Comparison of ENCODE assay signal across 17 cellular contexts in the genomic region with DNA sequence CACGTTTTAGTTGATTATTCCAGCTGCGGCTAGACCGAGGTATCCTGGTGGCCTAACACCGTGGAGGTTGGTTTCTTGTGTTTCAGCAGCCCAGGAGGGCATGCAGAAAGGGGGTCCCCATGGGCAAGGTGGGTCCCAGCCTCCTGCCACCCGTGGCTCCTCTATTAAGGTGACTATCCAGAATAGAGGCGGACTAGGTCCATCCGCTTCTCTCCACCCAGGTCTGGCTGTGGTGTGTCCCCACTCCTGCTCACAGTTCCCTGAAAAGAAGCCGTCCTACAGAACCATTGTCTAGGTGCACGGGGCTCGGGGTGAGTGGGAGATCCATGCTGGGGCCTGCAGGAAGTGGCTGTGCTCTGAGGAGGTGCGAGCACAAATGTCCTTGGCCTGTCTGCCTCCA.
DNase-seq lines count a peak whose midpoint lies in the region; ATAC-seq and TF ChIP-seq lines count a peak whose summit lies in the region.
"Had no signal": no experiment of that assay in that cellular context is flagged by ENCODE, and none has a peak within 500 bp of the region (broad histone marks: within the 10 kb centered on the region; RNA-seq: fewer than 3 reads in every experiment).

No MANE protein-coding gene starts in this region.

- H3K18ac ChIP-seq in neuronal stem cell (ENCODE audit: low read length), result peak overlapping the region; percentile 55

- H3K27me3 Mint-ChIP-seq in chondrocyte (ENCODE audit: low read depth), result peaks cover 33% of the 10 kb centered on the region
- H3K27me3 Mint-ChIP-seq in activated T-helper 17 cell treated with anti-CD3 and anti-CD28 coated beads, Interleukin-2, amount 50 U/mL, for 72 hours, result peaks cover 12% of the 10 kb centered on the region

- H3K9me3 ChIP-seq in neuronal stem cell (replicated peaks in 1 of 2; ENCODE audit: control insufficient read depth in 2 of 2, insufficient read depth in 1 of 2, low read depth in 1 of 2, low read length in 2 of 2) (peaks cover 2 to 5% of the 10 kb centered on the region in 2 donors), upper lobe of right lung (no peaks in the 10 kb centered on the region)
- H3K9me3 ChIP-seq: A549; BLaER1 treated with 17β-estradiol and CSF1 and Interleukin-3, amounts not matched to agents 10 nM and 100 nM; Caco-2 had no signal

- no peak overlapping the region for H2BK5ac ChIP-seq in neuronal stem cell (ENCODE audit: low read length)

- H3K27ac ChIP-seq in neuronal stem cell (replicated peaks; ENCODE audit: low read length), result no peak overlapping the region
- H3K27ac ChIP-seq in upper lobe of right lung, result no peak overlapping the region
- H3K27ac ChIP-seq: 22Rv1; A549; BLaER1 treated with 17β-estradiol and CSF1 and Interleukin-3, amounts not matched to agents 10 nM and 100 nM; C4-2B had no signal

- no CpG with 5 or more reads among the region's 11 CpGs for WGBS in neuronal stem cell (ENCODE audit: extremely low coverage in 2 of 2, insufficient read length in 2 of 2, insufficient replicate concordance in 1 of 2), 2 donors

- H3K36me3 ChIP-seq in neuronal stem cell (replicated peaks in 1 of 2; ENCODE audit: control insufficient read depth in 2 of 2, insufficient read depth in 2 of 2, low read length in 2 of 2) (no peaks in the 10 kb centered on the region), upper lobe of right lung (no peaks in the 10 kb centered on the region)
- H3K36me3 ChIP-seq: BLaER1 treated with 17β-estradiol and CSF1 and Interleukin-3, amounts not matched to agents 10 nM and 100 nM had no signal

- DNase-seq in chondrocyte (ENCODE audit: low spot score) (peak; percentile 63), neuronal stem cell (ENCODE audit: low spot score) (no peak), upper lobe of right lung (peak; percentile 50), cortex of kidney (lab: John Stamatoyannopoulos, UW) (no peak)
- DNase-seq: AML-193; Caco-2; Calu3; CD4-positive, alpha-beta T cell; CD8-positive, alpha-beta T cell; DMS79 treated with DMSO at 0.1 percent for 48 hours; GF-D8 had no signal

- no peaks in the 10 kb centered on the region for H3K4me1 Mint-ChIP-seq in chondrocyte (ENCODE audit: low read depth)
- H3K4me1 Mint-ChIP-seq in activated T-helper 17 cell treated with anti-CD3 and anti-CD28 coated beads, Interleukin-2, amount 50 U/mL, for 72 hours, result no peaks in the 10 kb centered on the region
- H3K4me1 Mint-ChIP-seq: B cell had no signal

- no peak overlapping the region for H2BK12ac ChIP-seq in neuronal stem cell (ENCODE audit: low read length)

- no peak overlapping the region for H2AFZ ChIP-seq in neuronal stem cell (ENCODE audit: low read length)

- H3K9ac ChIP-seq in neuronal stem cell (ENCODE audit: low read depth, low read length, poor library complexity), result no peak overlapping the region
- H3K9ac ChIP-seq: BLaER1 treated with 17β-estradiol and CSF1 and Interleukin-3, amounts not matched to agents 10 nM and 100 nM had no signal

- peaks cover 0 to 14% of the 10 kb centered on the region in 2 donors for H3K4me1 ChIP-seq in neuronal stem cell (ENCODE audit: control insufficient read depth in 2 of 2, insufficient read depth in 1 of 2, low read depth in 1 of 2, low read length in 2 of 2)
- no peaks in the 10 kb centered on the region for H3K4me1 ChIP-seq in upper lobe of right lung
- H3K4me1 ChIP-seq: A549, Caco-2 had no signal

- H3K23ac ChIP-seq in neuronal stem cell (ENCODE audit: low read depth, low read length, poor library complexity), result no peak overlapping the region

- no peak for TF ChIP-seq CTCF in chondrocyte (IDR thresholded peaks at IDR 0.05)
- no peak for TF ChIP-seq CTCF in upper lobe of right lung (IDR thresholded peaks at IDR 0.05)

- no peaks in the 10 kb centered on the region for H3K9me3 Mint-ChIP-seq in chondrocyte (ENCODE audit: low read depth)
- no peaks in the 10 kb centered on the region for H3K9me3 Mint-ChIP-seq in activated T-helper 17 cell treated with anti-CD3 and anti-CD28 coated beads, Interleukin-2, amount 50 U/mL, for 72 hours
- H3K9me3 Mint-ChIP-seq: CD4-positive, alpha-beta T cell; CD8-positive, alpha-beta T cell had no signal

- H3K27ac Mint-ChIP-seq in chondrocyte (ENCODE audit: unreplicated experiment), result no peak overlapping the region
- no peak overlapping the region for H3K27ac Mint-ChIP-seq in activated T-helper 17 cell treated with anti-CD3 and anti-CD28 coated beads, Interleukin-2, amount 50 U/mL, for 72 hours
- H3K27ac Mint-ChIP-seq: B cell; CD4-positive, alpha-beta T cell; CD8-positive, alpha-beta T cell had no signal

- no peaks in the 10 kb centered on the region for H3K27me3 ChIP-seq in neuronal stem cell (ENCODE audit: control insufficient read depth in 3 of 3, insufficient read depth in 3 of 3, low read depth in 1 of 3, low read length in 3 of 3)
- H3K27me3 ChIP-seq in upper lobe of right lung, result no peaks in the 10 kb centered on the region
- H3K27me3 ChIP-seq: BLaER1 treated with 17β-estradiol and CSF1 and Interleukin-3, amounts not matched to agents 10 nM and 100 nM had no signal

- H4K8ac ChIP-seq in neuronal stem cell (ENCODE audit: low read depth, low read length), result no peak overlapping the region

- H3K4ac ChIP-seq in neuronal stem cell (ENCODE audit: low read length), result no peak overlapping the region

- no peak overlapping the region for H3K4me3 Mint-ChIP-seq in chondrocyte (ENCODE audit: unreplicated experiment)
- H3K4me3 Mint-ChIP-seq in activated T-helper 17 cell treated with anti-CD3 and anti-CD28 coated beads, Interleukin-2, amount 50 U/mL, for 72 hours, result no peak overlapping the region
- H3K4me3 Mint-ChIP-seq: B cell; CD4-positive, alpha-beta T cell; CD8-positive, alpha-beta T cell had no signal

- no peak overlapping the region for H2BK15ac ChIP-seq in neuronal stem cell (ENCODE audit: low read length)

- no peaks in the 10 kb centered on the region for H3K36me3 Mint-ChIP-seq in chondrocyte (ENCODE audit: low read depth)
- H3K36me3 Mint-ChIP-seq in activated T-helper 17 cell treated with anti-CD3 and anti-CD28 coated beads, Interleukin-2, amount 50 U/mL, for 72 hours (ENCODE audit: low read depth), result no peaks in the 10 kb centered on the region
- H3K36me3 Mint-ChIP-seq: CD8-positive, alpha-beta T cell had no signal

- H3K79me1 ChIP-seq in neuronal stem cell (ENCODE audit: low read depth, low read length), result no peaks in the 10 kb centered on the region

- no peak overlapping the region for H2AK5ac ChIP-seq in neuronal stem cell (ENCODE audit: low read depth, low read length)

- ATAC-seq in upper lobe of right lung, result no peak
- ATAC-seq in activated T-helper 17 cell treated with anti-CD3 and anti-CD28 coated beads, Interleukin-2, amount 50 U/mL, for 72 hours (replicated peaks), result no peak
- ATAC-seq: A549; CD8-positive, alpha-beta T cell had no signal

- H4K91ac ChIP-seq in neuronal stem cell (ENCODE audit: low read depth, low read length, poor library complexity), result no peak overlapping the region

- no peak overlapping the region for H3K14ac ChIP-seq in neuronal stem cell (ENCODE audit: low read length)

- H3K4me3 ChIP-seq in neuronal stem cell (ENCODE audit: low read length in 2 of 2), result no peak overlapping the region
- H3K4me3 ChIP-seq in upper lobe of right lung, result no peak overlapping the region
- H3K4me3 ChIP-seq: A549; BLaER1 treated with 17β-estradiol and CSF1 and Interleukin-3, amounts not matched to agents 10 nM and 100 nM had no signal

- intact Hi-C loops in upper lobe of right lung (cut with DNase I), result no loop called here

- H3K4me2 ChIP-seq in neuronal stem cell (ENCODE audit: insufficient read depth, low read length, poor library complexity, severe bottlenecking), result no peak overlapping the region
- H3K4me2 ChIP-seq: A549; BLaER1 treated with 17β-estradiol and CSF1 and Interleukin-3, amounts not matched to agents 10 nM and 100 nM had no signal

- H2BK120ac ChIP-seq in neuronal stem cell (ENCODE audit: low read depth, low read length), result no peak overlapping the region

Comparison
In these comparisons a context has a peak if more than half of its experiments do, and no peak if none do; other contexts are left out.
1. DNase-seq: peak in chondrocyte (single experiment) and upper lobe of right lung (single experiment); none in neuronal stem cell (single experiment) and cortex of kidney (single experiment).